Comparison of ENCODE assay signal across 8 cellular contexts in genomic region chr13:45341034-45341798, GRCh38. TPM values are rescaled to one million over a fixed set of nuclear protein-coding genes. Genes with fewer than 3 reads are reported as not detected.
DNase-seq lines count a peak whose midpoint lies in the region; ATAC-seq and TF ChIP-seq lines count a peak whose summit lies in the region.

Gene TPT1, minus strand, starts transcription at chr13:45341183. Its CDS starts 114 bp downstream, at chr13:45341069.

- peak; percentile 99 to 100 for DNase-seq in AML-193 (lab: John Stamatoyannopoulos, UW)
- peak; percentile 42 for DNase-seq in NCI-H510A treated with DMSO at 0.1 percent for 48 hours (lab: John Stamatoyannopoulos, UW)
- DNase-seq in activated CD4-positive, alpha-beta T cell treated with anti-CD3 and anti-CD28 coated beads for 36 hours: peak; percentile 100
- DNase-seq in choroid plexus epithelial cell (ENCODE audit: low read depth): peak; percentile 99
- DNase-seq in kidney tubule cell (ENCODE audit: low spot score): peak; percentile 99
- peak; percentile 98 to 99 (median 98) for DNase-seq in stimulated activated CD4-positive, alpha-beta T cell treated with anti-CD3 and anti-CD28 coated beads, Interleukin-1b, Interleukin-23, amount 100 ng/mL, for 24 hours (ENCODE audit: low read depth in 4 of 4, low spot score in 1 of 4)

- ATAC-seq in HG03439 (IDR thresholded peaks at IDR 0.05; ENCODE audit: unreplicated experiment): peak; percentile 84
- ATAC-seq in activated CD4-positive, alpha-beta T cell treated with anti-CD3 and anti-CD28 coated beads for 36 hours: peak; percentile 85

- peaks cover 44% of the 10 kb centered on the region for H3K4me1 Mint-ChIP-seq in activated CD4-positive, alpha-beta T cell treated with anti-CD3 and anti-CD28 coated beads for 36 hours

- CTCF ChIA-PET in activated CD4-positive, alpha-beta T cell treated with anti-CD3 and anti-CD28 coated beads for 36 hours (lab: Charles Lee): interaction anchor here (0.6 to 3.1 kb wide), 7 partner anchors 9 to 221 kb away, joined by 3 to 17 read pairs (median 8); partner anchors contain the start of genes COG3, GTF2F2 and SLC25A30

- peak within 1 kb of the TSS; percentile 99 for H3K4me3 Mint-ChIP-seq in activated CD4-positive, alpha-beta T cell treated with anti-CD3 and anti-CD28 coated beads for 36 hours

- intact Hi-C loops in activated CD4-positive, alpha-beta T cell treated with anti-CD3 and anti-CD28 coated beads for 36 hours (cut with DNase I, micrococcal nuclease): loop anchor here (1.0 to 10.0 kb wide), 11 partner anchors 26 to 844 kb away; partner anchors contain the start of genes COG3 (in 2 of the 2), SLC25A30 (in 2 of the 2), GPALPP1 (in 1 of the 2) and LCP1 (in 1 of the 2)

- H3K9me3 Mint-ChIP-seq in activated CD4-positive, alpha-beta T cell treated with anti-CD3 and anti-CD28 coated beads for 36 hours (ENCODE audit: low read depth): no peaks in the 10 kb centered on the region

- POLR2A ChIA-PET in activated CD4-positive, alpha-beta T cell treated with anti-CD3 and anti-CD28 coated beads for 36 hours (lab: Charles Lee): interaction anchor here (0.6 to 2.0 kb wide), 10 partner anchors 11 to 286 kb away, joined by 3 to 7 read pairs (median 4); partner anchors contain the start of genes COG3 and SLC25A30

- peaks cover 64% of the 10 kb centered on the region for H3K36me3 Mint-ChIP-seq in activated CD4-positive, alpha-beta T cell treated with anti-CD3 and anti-CD28 coated beads for 36 hours (ENCODE audit: low read depth)

- TF ChIP-seq POLR2A in GM19193 (IDR thresholded peaks at IDR 0.05; ENCODE audit: extremely low read depth, insufficient read depth, insufficient read length): peak; percentile 98

- TF ChIP-seq CTCF in choroid plexus epithelial cell (conservative IDR thresholded peaks at IDR 0.05; ENCODE audit: low read depth, low read length): no peak

- no peaks in the 10 kb centered on the region for H3K27me3 Mint-ChIP-seq in activated CD4-positive, alpha-beta T cell treated with anti-CD3 and anti-CD28 coated beads for 36 hours

- peak within 1 kb of the TSS; percentile 99 for H3K27ac Mint-ChIP-seq in activated CD4-positive, alpha-beta T cell treated with anti-CD3 and anti-CD28 coated beads for 36 hours

- H3K4me3 ChIP-seq in choroid plexus epithelial cell (ENCODE audit: low read depth, low read length): peak within 1 kb of the TSS; percentile 95

RNA-seq across cellular contexts. Expression of gene TPT1, which starts in this region (rescaled TPM):
- 1,000 to 10,000 TPM; 3,408 to 3,964 TPM for total RNA-seq in activated CD4-positive, alpha-beta T cell treated with anti-CD3 and anti-CD28 coated beads for 36 hours

Comparison
In these comparisons a context has a peak if more than half of its experiments do, and no peak if none do; other contexts are left out.
1. Peak in every context shown above with its lines: DNase-seq, ATAC-seq and H3K4me3 ChIP-seq.
2. DNase-seq: peak in every context shown above with its lines; median percentile 100 in activated CD4-positive, alpha-beta T cell treated with anti-CD3 and anti-CD28 coated beads for 36 hours; 100 in AML-193; 99 in choroid plexus epithelial cell; 99 in kidney tubule cell; 98 in stimulated activated CD4-positive, alpha-beta T cell treated with anti-CD3 and anti-CD28 coated beads, Interleukin-1b, Interleukin-23, amount 100 ng/mL, for 24 hours; 42 in NCI-H510A treated with DMSO at 0.1 percent for 48 hours.